Comparison of ENCODE assay signal across 8 cellular contexts in the genomic region with DNA sequence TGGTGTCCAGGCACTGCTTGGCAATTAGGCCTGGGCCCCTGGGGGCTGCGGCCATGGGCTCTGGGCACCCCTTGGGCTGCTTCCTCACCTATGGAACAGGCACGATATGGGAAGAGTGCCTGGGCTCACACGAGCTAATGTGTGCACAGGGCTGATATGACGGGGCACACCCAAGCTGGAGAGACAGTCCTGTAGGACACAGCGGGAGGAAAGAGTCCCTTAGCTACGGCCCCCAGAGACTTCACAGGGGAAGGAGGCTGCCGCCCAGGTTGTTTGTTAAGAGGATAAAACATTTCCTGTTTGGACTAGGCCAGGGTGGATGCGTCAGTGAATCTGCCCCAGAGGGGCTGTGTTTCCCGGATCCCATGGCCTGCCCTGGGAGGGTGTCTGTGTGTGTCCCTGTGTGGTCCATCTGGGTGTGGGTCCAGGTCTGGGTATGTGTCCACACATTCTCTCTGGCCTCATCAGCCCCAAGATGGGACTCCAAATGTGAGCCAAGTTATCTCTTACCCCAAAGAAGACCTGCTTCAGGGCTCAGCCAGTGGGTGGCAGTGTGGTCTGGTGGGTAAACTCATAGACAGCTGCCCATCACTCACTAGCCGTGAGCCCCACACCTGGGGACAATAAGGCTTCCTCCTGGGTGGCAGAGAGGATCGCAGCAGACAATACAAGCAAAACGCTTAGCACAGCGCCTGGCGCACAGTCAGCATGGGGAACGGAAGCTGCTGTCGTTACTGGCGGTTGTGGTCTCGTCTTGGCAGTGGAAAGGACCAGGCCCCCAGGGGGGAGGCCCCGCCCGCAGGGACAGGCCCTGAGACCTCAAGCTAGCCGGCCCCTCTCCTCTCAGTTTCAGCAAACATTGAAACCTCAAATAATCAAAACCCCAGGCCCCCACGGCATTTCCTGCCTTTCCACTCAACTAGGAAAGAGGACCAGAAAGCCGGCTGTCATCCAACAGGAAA. TPM values are rescaled to one million over a fixed set of nuclear protein-coding genes. Genes with fewer than 3 reads are reported as not detected.
DNase-seq lines count a peak whose midpoint lies in the region; ATAC-seq and TF ChIP-seq lines count a peak whose summit lies in the region.

No MANE protein-coding gene starts in this region.

- BruUV-seq in Calu3 (replicated peaks; lab: Mats Ljungman, UMichigan) (no TSS peak), MCF 10A (replicated peaks; lab: Mats Ljungman, UMichigan) (no TSS peak)

- H3K27me3 Mint-ChIP-seq in Calu3 (ENCODE audit: unreplicated experiment), result peaks cover 67% of the 10 kb centered on the region
- peaks cover 38% of the 10 kb centered on the region for H3K27me3 Mint-ChIP-seq in T-helper 17 cell
- peaks cover 11% of the 10 kb centered on the region for H3K27me3 Mint-ChIP-seq in MCF 10A (ENCODE audit: insufficient read depth, unreplicated experiment)
- H3K27me3 Mint-ChIP-seq in stimulated activated naive B cell treated with anti-CD40 and anti-IgM and Interleukin-4, amounts not matched to agents 10 μg/mL and 1 μg/mL and 100 μg/mL, for 72 hours, result peaks cover 62 to 81% of the 10 kb centered on the region in 2 donors

- intact Hi-C loops in Calu3 (cut with micrococcal nuclease; ENCODE audit: unreplicated experiment), result loop anchor here (2.0 kb wide), 1 partner anchor 42 kb away; no protein-coding TSS in a partner anchor
- intact Hi-C loops in MCF 10A (cut with micrococcal nuclease), result loop anchor here (1.0 kb wide), 1 partner anchor 43 kb away; no protein-coding TSS in a partner anchor

- H3K9me3 Mint-ChIP-seq in Calu3 (ENCODE audit: low read depth, unreplicated experiment) (no peaks in the 10 kb centered on the region), MCF 10A (ENCODE audit: unreplicated experiment) (no peaks in the 10 kb centered on the region)
- no peaks in the 10 kb centered on the region for H3K9me3 Mint-ChIP-seq in stimulated activated naive B cell treated with anti-CD40 and anti-IgM and Interleukin-4, amounts not matched to agents 10 μg/mL and 1 μg/mL and 100 μg/mL, for 72 hours

- H3K9me3 ChIP-seq in T-helper 17 cell (ENCODE audit: control insufficient read depth, low read length, poor library complexity, severe bottlenecking), result no peaks in the 10 kb centered on the region

- DNase-seq in Calu3 (peak; percentile 28), T-helper 17 cell (peak in 1 of 3 donors; percentile 20), MCF 10A (ENCODE audit: unreplicated experiment) (peak; percentile 21), medulla oblongata (ENCODE audit: extremely low spot score) (peak; percentile 46), NCI-H345 (lab: John Stamatoyannopoulos, UW) (no peak)
- DNase-seq in stimulated activated naive B cell treated with anti-CD40 and anti-IgM and Interleukin-4, amounts not matched to agents 10 μg/mL and 1 μg/mL and 100 μg/mL, for 72 hours, result peak; percentile 86

- H3K4me1 Mint-ChIP-seq in Calu3 (ENCODE audit: low read depth, unreplicated experiment) (no peaks in the 10 kb centered on the region), T-helper 17 cell (peaks cover 28% of the 10 kb centered on the region), MCF 10A (ENCODE audit: insufficient read depth, unreplicated experiment) (peaks cover 6% of the 10 kb centered on the region)
- peaks cover 27 to 38% of the 10 kb centered on the region in 2 donors for H3K4me1 Mint-ChIP-seq in stimulated activated naive B cell treated with anti-CD40 and anti-IgM and Interleukin-4, amounts not matched to agents 10 μg/mL and 1 μg/mL and 100 μg/mL, for 72 hours

- ATAC-seq in GM19328 (IDR thresholded peaks at IDR 0.05; ENCODE audit: unreplicated experiment) (peak; percentile 83), HG03457 (IDR thresholded peaks at IDR 0.05; ENCODE audit: unreplicated experiment) (peak; percentile 40), T-helper 17 cell (peak; percentile 83)
- ATAC-seq in stimulated activated naive B cell treated with anti-CD40 and anti-IgM and Interleukin-4, amounts not matched to agents 10 μg/mL and 1 μg/mL and 100 μg/mL, for 72 hours (replicated peaks), result peak; percentile 95 to 97

- no peak overlapping the region for H3K4me3 Mint-ChIP-seq in Calu3 (ENCODE audit: low read depth, unreplicated experiment)
- H3K4me3 Mint-ChIP-seq in T-helper 17 cell, result peak overlapping the region; percentile 67
- no peak overlapping the region for H3K4me3 Mint-ChIP-seq in MCF 10A (ENCODE audit: unreplicated experiment)
- peak overlapping the region; percentile 55 to 57 for H3K4me3 Mint-ChIP-seq in stimulated activated naive B cell treated with anti-CD40 and anti-IgM and Interleukin-4, amounts not matched to agents 10 μg/mL and 1 μg/mL and 100 μg/mL, for 72 hours

- POLR2A ChIA-PET in MCF 10A (lab: Yijun Ruan, JAX), result no interaction called here

- peak; percentile 27 for TF ChIP-seq CTCF in Calu3 (IDR thresholded peaks at IDR 0.05; ENCODE audit: unreplicated experiment)
- peak; percentile 12 for TF ChIP-seq CTCF in MCF 10A (IDR thresholded peaks at IDR 0.05; ENCODE audit: unreplicated experiment)

- peaks cover 6% of the 10 kb centered on the region for H3K36me3 Mint-ChIP-seq in Calu3 (ENCODE audit: insufficient read depth, unreplicated experiment)
- H3K36me3 Mint-ChIP-seq in T-helper 17 cell (ENCODE audit: low read depth), result peaks cover 2% of the 10 kb centered on the region
- H3K36me3 Mint-ChIP-seq in MCF 10A (ENCODE audit: insufficient read depth, unreplicated experiment), result no peaks in the 10 kb centered on the region
- no peaks in the 10 kb centered on the region for H3K36me3 Mint-ChIP-seq in stimulated activated naive B cell treated with anti-CD40 and anti-IgM and Interleukin-4, amounts not matched to agents 10 μg/mL and 1 μg/mL and 100 μg/mL, for 72 hours

- H3K27ac Mint-ChIP-seq in Calu3 (ENCODE audit: unreplicated experiment), result no peak overlapping the region
- H3K27ac Mint-ChIP-seq in T-helper 17 cell, result peak overlapping the region; percentile 84
- no peak overlapping the region for H3K27ac Mint-ChIP-seq in MCF 10A (ENCODE audit: low read depth, unreplicated experiment)
- peak overlapping the region; percentile 63 for H3K27ac Mint-ChIP-seq in stimulated activated naive B cell treated with anti-CD40 and anti-IgM and Interleukin-4, amounts not matched to agents 10 μg/mL and 1 μg/mL and 100 μg/mL, for 72 hours

- CTCF ChIA-PET in Calu3 (lab: Charles Lee) (interaction anchor here (1.0 kb wide), 1 partner anchor 43 kb away, joined by 3 read pairs; no protein-coding TSS in a partner anchor), MCF 10A (lab: Yijun Ruan, JAX) (interaction anchor here (0.5 to 3.4 kb wide), 3 partner anchors 43 to 308 kb away, joined by 3 to 8 read pairs (median 5); no protein-coding TSS in a partner anchor)

RNA-seq across cellular contexts. Expression of a gene that starts 3.2 kb away (rescaled TPM):
- total RNA-seq in Calu3 (2022) (1.1 and 2.4 TPM in 2 replicates), T-helper 17 cell (not detected), MCF 10A (2022) (not detected in 2 replicates)

Comparison
In these comparisons a context has a peak if more than half of its experiments do, and no peak if none do; other contexts are left out.
1. H3K27ac Mint-ChIP-seq: peak in T-helper 17 cell (single experiment) and stimulated activated naive B cell treated with anti-CD40 and anti-IgM and Interleukin-4, amounts not matched to agents 10 μg/mL and 1 μg/mL and 100 μg/mL, for 72 hours (single experiment); none in Calu3 (single experiment) and MCF 10A (single experiment).
2. H3K4me3 Mint-ChIP-seq: peak in T-helper 17 cell (single experiment) and stimulated activated naive B cell treated with anti-CD40 and anti-IgM and Interleukin-4, amounts not matched to agents 10 μg/mL and 1 μg/mL and 100 μg/mL, for 72 hours (2 of 2); none in Calu3 (single experiment) and MCF 10A (single experiment).
3. ATAC-seq: peak in every context shown above with its lines; median percentile 96 in stimulated activated naive B cell treated with anti-CD40 and anti-IgM and Interleukin-4, amounts not matched to agents 10 μg/mL and 1 μg/mL and 100 μg/mL, for 72 hours; 83 in GM19328; 83 in T-helper 17 cell; 40 in HG03457.